1 cellular context compared by ENCODE assay signal in genomic region chr6:138569970-138570715, GRCh38.
A peak's percentile ranks its signal among the peaks of the same experiment; 100 is the strongest.
TF ChIP-seq lines count a peak whose summit lies in the region.

No MANE protein-coding gene starts in this region.

TF ChIP-seq in HepG2, 621 proteins besides CTCF, POLR2A, EP300 and RAD21 (continued from another document and continues in another):
- TF ChIP-seq, protein P1, sequence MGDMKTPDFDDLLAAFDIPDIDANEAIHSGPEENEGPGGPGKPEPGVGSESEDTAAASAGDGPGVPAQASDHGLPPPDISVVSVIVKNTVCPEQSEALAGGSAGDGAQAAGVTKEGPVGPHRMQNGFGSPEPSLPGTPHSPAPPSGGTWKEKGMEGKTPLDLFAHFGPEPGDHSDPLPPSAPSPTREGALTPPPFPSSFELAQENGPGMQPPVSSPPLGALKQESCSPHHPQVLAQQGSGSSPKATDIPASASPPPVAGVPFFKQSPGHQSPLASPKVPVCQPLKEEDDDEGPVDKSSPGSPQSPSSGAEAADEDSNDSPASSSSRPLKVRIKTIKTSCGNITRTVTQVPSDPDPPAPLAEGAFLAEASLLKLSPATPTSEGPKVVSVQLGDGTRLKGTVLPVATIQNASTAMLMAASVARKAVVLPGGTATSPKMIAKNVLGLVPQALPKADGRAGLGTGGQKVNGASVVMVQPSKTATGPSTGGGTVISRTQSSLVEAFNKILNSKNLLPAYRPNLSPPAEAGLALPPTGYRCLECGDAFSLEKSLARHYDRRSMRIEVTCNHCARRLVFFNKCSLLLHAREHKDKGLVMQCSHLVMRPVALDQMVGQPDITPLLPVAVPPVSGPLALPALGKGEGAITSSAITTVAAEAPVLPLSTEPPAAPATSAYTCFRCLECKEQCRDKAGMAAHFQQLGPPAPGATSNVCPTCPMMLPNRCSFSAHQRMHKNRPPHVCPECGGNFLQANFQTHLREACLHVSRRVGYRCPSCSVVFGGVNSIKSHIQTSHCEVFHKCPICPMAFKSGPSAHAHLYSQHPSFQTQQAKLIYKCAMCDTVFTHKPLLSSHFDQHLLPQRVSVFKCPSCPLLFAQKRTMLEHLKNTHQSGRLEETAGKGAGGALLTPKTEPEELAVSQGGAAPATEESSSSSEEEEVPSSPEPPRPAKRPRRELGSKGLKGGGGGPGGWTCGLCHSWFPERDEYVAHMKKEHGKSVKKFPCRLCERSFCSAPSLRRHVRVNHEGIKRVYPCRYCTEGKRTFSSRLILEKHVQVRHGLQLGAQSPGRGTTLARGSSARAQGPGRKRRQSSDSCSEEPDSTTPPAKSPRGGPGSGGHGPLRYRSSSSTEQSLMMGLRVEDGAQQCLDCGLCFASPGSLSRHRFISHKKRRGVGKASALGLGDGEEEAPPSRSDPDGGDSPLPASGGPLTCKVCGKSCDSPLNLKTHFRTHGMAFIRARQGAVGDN (CRISPR knock-in tag; IDR thresholded peaks at IDR 0.05) = no peak
- TF ChIP-seq, protein P2, sequence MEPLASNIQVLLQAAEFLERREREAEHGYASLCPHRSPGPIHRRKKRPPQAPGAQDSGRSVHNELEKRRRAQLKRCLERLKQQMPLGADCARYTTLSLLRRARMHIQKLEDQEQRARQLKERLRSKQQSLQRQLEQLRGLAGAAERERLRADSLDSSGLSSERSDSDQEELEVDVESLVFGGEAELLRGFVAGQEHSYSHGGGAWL (CRISPR knock-in tag; IDR thresholded peaks at IDR 0.05) = no peak
- TF ChIP-seq YEATS2 (CRISPR knock-in tag; IDR thresholded peaks at IDR 0.05; ENCODE audit: borderline replicate concordance) = no peak
- TF ChIP-seq MED13 (CRISPR knock-in tag; IDR thresholded peaks at IDR 0.05) = no peak
- TF ChIP-seq ZNF644 (CRISPR knock-in tag; IDR thresholded peaks at IDR 0.05; ENCODE audit: low read depth) = peak; percentile 61
- no peak for TF ChIP-seq ZSCAN22 (CRISPR knock-in tag; IDR thresholded peaks at IDR 0.05)
- TF ChIP-seq ATRX (CRISPR knock-in tag; IDR thresholded peaks at IDR 0.05; ENCODE audit: borderline replicate concordance) = no peak
- TF ChIP-seq HMGXB4 (CRISPR knock-in tag; IDR thresholded peaks at IDR 0.05; ENCODE audit: borderline replicate concordance in 1 of 2, low read depth in 1 of 2) = peak in 1 of 2 experiments; percentile 53; a peak in 1 of 4 replicates
- no peak for TF ChIP-seq TFDP2 (CRISPR knock-in tag; IDR thresholded peaks at IDR 0.05)
- TF ChIP-seq, protein P3, sequence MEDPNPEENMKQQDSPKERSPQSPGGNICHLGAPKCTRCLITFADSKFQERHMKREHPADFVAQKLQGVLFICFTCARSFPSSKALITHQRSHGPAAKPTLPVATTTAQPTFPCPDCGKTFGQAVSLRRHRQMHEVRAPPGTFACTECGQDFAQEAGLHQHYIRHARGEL (CRISPR knock-in tag; IDR thresholded peaks at IDR 0.05) = no peak
- no peak for TF ChIP-seq BATF2 (CRISPR knock-in tag; IDR thresholded peaks at IDR 0.05)
- peak; percentile 45; the same call in 1 of the 2 replicates for TF ChIP-seq RBFOX2 (IDR thresholded peaks at IDR 0.05; ENCODE audit: low read depth, low read length)
- no peak for TF ChIP-seq MAFF (IDR thresholded peaks at IDR 0.05; ENCODE audit: low read depth, low read length)
- TF ChIP-seq ZNF674 (CRISPR knock-in tag; IDR thresholded peaks at IDR 0.05; ENCODE audit: low read depth) = no peak
- TF ChIP-seq CEBPG (CRISPR knock-in tag; IDR thresholded peaks at IDR 0.05) = peak; percentile 70
- no peak for TF ChIP-seq HNRNPUL1 (IDR thresholded peaks at IDR 0.05; ENCODE audit: low read depth, low read length)
- TF ChIP-seq FOSL2 (CRISPR knock-in tag; IDR thresholded peaks at IDR 0.05) = no peak
- TF ChIP-seq ZNF747 (CRISPR knock-in tag; IDR thresholded peaks at IDR 0.05; ENCODE audit: borderline replicate concordance) = no peak
- no peak for TF ChIP-seq ZNF414 (CRISPR knock-in tag; IDR thresholded peaks at IDR 0.05)
- TF ChIP-seq, protein P4, sequence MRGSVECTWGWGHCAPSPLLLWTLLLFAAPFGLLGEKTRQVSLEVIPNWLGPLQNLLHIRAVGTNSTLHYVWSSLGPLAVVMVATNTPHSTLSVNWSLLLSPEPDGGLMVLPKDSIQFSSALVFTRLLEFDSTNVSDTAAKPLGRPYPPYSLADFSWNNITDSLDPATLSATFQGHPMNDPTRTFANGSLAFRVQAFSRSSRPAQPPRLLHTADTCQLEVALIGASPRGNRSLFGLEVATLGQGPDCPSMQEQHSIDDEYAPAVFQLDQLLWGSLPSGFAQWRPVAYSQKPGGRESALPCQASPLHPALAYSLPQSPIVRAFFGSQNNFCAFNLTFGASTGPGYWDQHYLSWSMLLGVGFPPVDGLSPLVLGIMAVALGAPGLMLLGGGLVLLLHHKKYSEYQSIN (CRISPR knock-in tag; IDR thresholded peaks at IDR 0.05; ENCODE audit: borderline replicate concordance) = no peak
- TF ChIP-seq ZNF496 (CRISPR knock-in tag; IDR thresholded peaks at IDR 0.05; ENCODE audit: insufficient replicate concordance) = no peak
- TF ChIP-seq ZNF17 (CRISPR knock-in tag; IDR thresholded peaks at IDR 0.05) = no peak
- no peak for TF ChIP-seq ZIK1 (CRISPR knock-in tag; IDR thresholded peaks at IDR 0.05; ENCODE audit: borderline replicate concordance, low read depth)
- no peak for TF ChIP-seq ZNF30 (CRISPR knock-in tag; IDR thresholded peaks at IDR 0.05)
- TF ChIP-seq TCF7 (IDR thresholded peaks at IDR 0.05; ENCODE audit: low read depth) = peak; percentile 14; the same call in 1 of the 2 replicates
- TF ChIP-seq ZNF44 (CRISPR knock-in tag; IDR thresholded peaks at IDR 0.05) = no peak
- TF ChIP-seq MIER2 (CRISPR knock-in tag; IDR thresholded peaks at IDR 0.05) = no peak
- TF ChIP-seq, protein P5, sequence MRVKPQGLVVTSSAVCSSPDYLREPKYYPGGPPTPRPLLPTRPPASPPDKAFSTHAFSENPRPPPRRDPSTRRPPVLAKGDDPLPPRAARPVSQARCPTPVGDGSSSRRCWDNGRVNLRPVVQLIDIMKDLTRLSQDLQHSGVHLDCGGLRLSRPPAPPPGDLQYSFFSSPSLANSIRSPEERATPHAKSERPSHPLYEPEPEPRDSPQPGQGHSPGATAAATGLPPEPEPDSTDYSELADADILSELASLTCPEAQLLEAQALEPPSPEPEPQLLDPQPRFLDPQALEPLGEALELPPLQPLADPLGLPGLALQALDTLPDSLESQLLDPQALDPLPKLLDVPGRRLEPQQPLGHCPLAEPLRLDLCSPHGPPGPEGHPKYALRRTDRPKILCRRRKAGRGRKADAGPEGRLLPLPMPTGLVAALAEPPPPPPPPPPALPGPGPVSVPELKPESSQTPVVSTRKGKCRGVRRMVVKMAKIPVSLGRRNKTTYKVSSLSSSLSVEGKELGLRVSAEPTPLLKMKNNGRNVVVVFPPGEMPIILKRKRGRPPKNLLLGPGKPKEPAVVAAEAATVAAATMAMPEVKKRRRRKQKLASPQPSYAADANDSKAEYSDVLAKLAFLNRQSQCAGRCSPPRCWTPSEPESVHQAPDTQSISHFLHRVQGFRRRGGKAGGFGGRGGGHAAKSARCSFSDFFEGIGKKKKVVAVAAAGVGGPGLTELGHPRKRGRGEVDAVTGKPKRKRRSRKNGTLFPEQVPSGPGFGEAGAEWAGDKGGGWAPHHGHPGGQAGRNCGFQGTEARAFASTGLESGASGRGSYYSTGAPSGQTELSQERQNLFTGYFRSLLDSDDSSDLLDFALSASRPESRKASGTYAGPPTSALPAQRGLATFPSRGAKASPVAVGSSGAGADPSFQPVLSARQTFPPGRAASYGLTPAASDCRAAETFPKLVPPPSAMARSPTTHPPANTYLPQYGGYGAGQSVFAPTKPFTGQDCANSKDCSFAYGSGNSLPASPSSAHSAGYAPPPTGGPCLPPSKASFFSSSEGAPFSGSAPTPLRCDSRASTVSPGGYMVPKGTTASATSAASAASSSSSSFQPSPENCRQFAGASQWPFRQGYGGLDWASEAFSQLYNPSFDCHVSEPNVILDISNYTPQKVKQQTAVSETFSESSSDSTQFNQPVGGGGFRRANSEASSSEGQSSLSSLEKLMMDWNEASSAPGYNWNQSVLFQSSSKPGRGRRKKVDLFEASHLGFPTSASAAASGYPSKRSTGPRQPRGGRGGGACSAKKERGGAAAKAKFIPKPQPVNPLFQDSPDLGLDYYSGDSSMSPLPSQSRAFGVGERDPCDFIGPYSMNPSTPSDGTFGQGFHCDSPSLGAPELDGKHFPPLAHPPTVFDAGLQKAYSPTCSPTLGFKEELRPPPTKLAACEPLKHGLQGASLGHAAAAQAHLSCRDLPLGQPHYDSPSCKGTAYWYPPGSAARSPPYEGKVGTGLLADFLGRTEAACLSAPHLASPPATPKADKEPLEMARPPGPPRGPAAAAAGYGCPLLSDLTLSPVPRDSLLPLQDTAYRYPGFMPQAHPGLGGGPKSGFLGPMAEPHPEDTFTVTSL (CRISPR knock-in tag; IDR thresholded peaks at IDR 0.05; ENCODE audit: borderline replicate concordance) = no peak
- no peak for TF ChIP-seq ZBED4 (CRISPR knock-in tag; IDR thresholded peaks at IDR 0.05; ENCODE audit: borderline replicate concordance)
- TF ChIP-seq USF2 (IDR thresholded peaks at IDR 0.05; ENCODE audit: low read depth, low read length) = peak; percentile 64
- TF ChIP-seq USF2 (CRISPR knock-in tag; IDR thresholded peaks at IDR 0.05; ENCODE audit: borderline replicate concordance) = peak; percentile 53; the same call in 1 of the 2 replicates
- no peak for TF ChIP-seq SMARCC2 (IDR thresholded peaks at IDR 0.05)
